ENCODE assay signal across 8 cellular contexts in the genomic region with DNA sequence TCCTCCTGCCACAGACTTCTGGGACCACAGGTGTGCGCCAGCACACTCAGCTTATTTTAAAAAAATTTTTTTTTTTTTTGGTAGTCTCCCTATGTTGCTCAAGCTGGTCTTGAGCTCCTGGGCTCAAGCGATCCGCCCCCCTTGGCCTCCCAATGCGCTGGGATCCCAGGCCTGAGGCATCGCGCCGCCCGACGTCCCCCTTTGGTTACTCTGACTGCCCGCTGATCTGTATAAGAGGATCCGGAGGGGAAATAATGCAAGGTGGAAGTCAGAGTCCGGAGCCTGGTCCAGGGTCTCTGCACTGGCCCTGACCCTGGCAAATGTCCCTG. TPM values are rescaled to one million over a fixed set of nuclear protein-coding genes. Genes with fewer than 3 reads are reported as not detected.
DNase-seq lines count a peak whose midpoint lies in the region; ATAC-seq and TF ChIP-seq lines count a peak whose summit lies in the region.

No MANE protein-coding gene starts in this region.

- intact Hi-C loops in gastrocnemius medialis (cut with DNase I; ENCODE audit: low total_unique reads) = loop anchor here (1.0 to 2.0 kb wide), 4 partner anchors 40 to 702 kb away; partner anchors contain the start of genes ZFP28, ZNF264, ZNF460 and ZNF776

- POLR2A ChIA-PET in RWPE1 (lab: Yijun Ruan, JAX; ENCODE audit: low non-redundant PET) = interaction anchor here (0.6 kb wide), 1 partner anchor 22 kb away, joined by 3 read pairs; no protein-coding TSS in a partner anchor

- no peak for TF ChIP-seq CTCF in RWPE1 (conservative IDR thresholded peaks at IDR 0.05; ENCODE audit: low read depth)
- no peak for TF ChIP-seq CTCF in fibroblast of the aortic adventitia (IDR thresholded peaks at IDR 0.05; ENCODE audit: insufficient read depth, low read length)
- TF ChIP-seq CTCF in gastrocnemius medialis (IDR thresholded peaks at IDR 0.05 in 4 of 5, conservative IDR thresholded peaks at IDR 0.05 in 1 of 5) = no peak

- H3K27me3 ChIP-seq in gastrocnemius medialis = no peaks in the 10 kb centered on the region

- DNase-seq in RWPE1 (ENCODE audit: low spot score) = peak; percentile 8
- no peak for DNase-seq in fibroblast of the aortic adventitia (ENCODE audit: low read depth)
- no peak for DNase-seq in gastrocnemius medialis
- DNase-seq in MV-4-11 (lab: John Stamatoyannopoulos, UW) = no peak
- DNase-seq in stimulated activated CD8-positive, alpha-beta memory T cell treated with anti-CD3 and anti-CD28 coated beads, Interleukin-4, amount 100 ng/mL, for 48 hours = no peak
- DNase-seq in pons (ENCODE audit: low spot score) = no peak
- DNase-seq in dermis blood vessel endothelial cell = no peak

- H3K27ac ChIP-seq in RWPE1 (peak overlapping the region; percentile 84), gastrocnemius medialis (peak overlapping the region; percentile 89 to 97 (median 96))

- H3K4me3 ChIP-seq in fibroblast of the aortic adventitia (ENCODE audit: low read depth, low read length) (peak overlapping the region; percentile 94), gastrocnemius medialis (peak overlapping the region; percentile 93 to 98 (median 97))

- peaks cover 0 to 13% of the 10 kb centered on the region in 2 donors for H3K36me3 ChIP-seq in gastrocnemius medialis

- ATAC-seq in GM21390 (IDR thresholded peaks at IDR 0.05; ENCODE audit: unreplicated experiment) = peak; percentile 11
- ATAC-seq in gastrocnemius medialis = peak in 1 of 2 donors; percentile 5

- CTCF ChIA-PET in RWPE1 (lab: Yijun Ruan, JAX) = interaction anchor here (0.6 kb wide), 1 partner anchor 1448 kb away, joined by 3 read pairs; no protein-coding TSS in a partner anchor

- H3K4me1 ChIP-seq in gastrocnemius medialis = peaks cover 23% of the 10 kb centered on the region in 2 donors

- H3K9me3 ChIP-seq in gastrocnemius medialis = no peaks in the 10 kb centered on the region

- no peak for TF ChIP-seq POLR2A in gastrocnemius medialis (IDR thresholded peaks at IDR 0.05)

- in situ Hi-C loops in gastrocnemius medialis (cut with MboI; ENCODE audit: low sequenced_read_pairs in 4 of 4) = no loop called here

RNA-seq across cellular contexts. Expression of gene ZNF805, which starts 0.5 kb away (rescaled TPM):
- total RNA-seq in fibroblast of the aortic adventitia (ENCODE audit: low replicate concordance) = 23.2 and 32.5 TPM in 2 replicates
- total RNA-seq in gastrocnemius medialis = 10 to 100 TPM in 2 of 4 donors, 1 to 10 TPM in 2; 9.3 to 20.2 (median 14.8) TPM
- 26.9 and 39.7 TPM in 2 replicates for total RNA-seq in dermis blood vessel endothelial cell

RNA-seq across cellular contexts. Expression of gene AURKC, which starts 9.1 kb away (rescaled TPM):
- total RNA-seq in fibroblast of the aortic adventitia (ENCODE audit: low replicate concordance) (0.72 and 1.6 TPM in 2 replicates), gastrocnemius medialis (1 to 10 TPM in 1 of 4 donors, under 1 TPM in 2, not detected in 1; 0.42 to 2.7 (median 0.76) TPM), dermis blood vessel endothelial cell (0.17 and 0.84 TPM in 2 replicates)

RNA-seq across cellular contexts. Expression of gene ZNF460, which starts 40.3 kb away (rescaled TPM):
- total RNA-seq in fibroblast of the aortic adventitia (ENCODE audit: low replicate concordance) (71.8 and 78.5 TPM in 2 replicates), gastrocnemius medialis (10 to 100 TPM; 20.2 to 63.3 (median 42.3) TPM), dermis blood vessel endothelial cell (63.3 and 88.0 TPM in 2 replicates)

RNA-seq across cellular contexts. Expression of gene ZNF264, which starts 48.6 kb away (rescaled TPM):
- 19.5 and 123 TPM in 2 replicates for total RNA-seq in fibroblast of the aortic adventitia (ENCODE audit: low replicate concordance)
- 10 to 100 TPM; 11.3 to 21.8 (median 16.9) TPM for total RNA-seq in gastrocnemius medialis
- 48.5 and 65.0 TPM in 2 replicates for total RNA-seq in dermis blood vessel endothelial cell
